ENCODE assay signal across 1 cellular context in genomic region chr11:46906596-46906995, GRCh38.
TF ChIP-seq lines count a peak whose summit lies in the region.

No MANE protein-coding gene starts in this region.

TF ChIP-seq in GM23338, 12 proteins besides CTCF, POLR2A, EP300 and RAD21 (continued from another document):
- no peak for TF ChIP-seq ZNF462 (CRISPR knock-in tag; IDR thresholded peaks at IDR 0.05)
- no peak for TF ChIP-seq STAT1 (IDR thresholded peaks at IDR 0.05; ENCODE audit: unreplicated experiment)
- TF ChIP-seq NANOG (IDR thresholded peaks at IDR 0.05; ENCODE audit: borderline replicate concordance), result no peak
- TF ChIP-seq CREB1 (CRISPR knock-in tag; IDR thresholded peaks at IDR 0.05; ENCODE audit: low read depth), result no peak
- TF ChIP-seq ZNF114 (CRISPR knock-in tag; IDR thresholded peaks at IDR 0.05), result no peak; the same call in 1 of the 2 replicates
- no peak for TF ChIP-seq EZH2phosphoT487 (IDR thresholded peaks at IDR 0.05; ENCODE audit: unreplicated experiment)
- TF ChIP-seq ETS1 (IDR thresholded peaks at IDR 0.05), result no peak
- no peak for TF ChIP-seq JUNB (IDR thresholded peaks at IDR 0.05; ENCODE audit: unreplicated experiment)
- TF ChIP-seq EZH2 (IDR thresholded peaks at IDR 0.05; ENCODE audit: low read depth, unreplicated experiment), result no peak
